In the genomic region with DNA sequence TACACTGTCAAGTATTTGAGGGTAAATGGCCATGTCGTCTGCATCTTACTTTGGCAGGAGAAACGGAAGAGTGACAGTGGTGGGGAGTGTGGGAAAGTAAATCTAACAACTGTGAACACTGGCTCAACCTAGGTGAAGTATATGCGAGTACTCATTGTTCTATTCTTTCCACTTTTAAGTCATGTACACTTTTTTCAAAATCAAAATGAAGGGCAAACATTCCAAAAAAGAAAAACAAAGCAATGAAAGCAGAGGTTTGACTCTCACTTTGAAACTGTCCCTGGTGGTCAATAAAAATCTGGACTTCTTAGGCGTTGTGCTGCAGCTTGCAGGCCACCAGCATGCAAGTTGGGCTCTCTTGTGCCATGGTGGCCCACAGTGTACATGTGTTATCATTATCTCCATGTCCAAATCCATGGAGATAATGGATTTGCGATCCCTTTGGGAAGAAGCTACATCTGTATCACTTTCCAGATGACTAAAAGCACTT, we compare ENCODE assay signal across 1 cellular context.
TF ChIP-seq lines count a peak whose summit lies in the region.

No MANE protein-coding gene starts in this region.

TF ChIP-seq in GM23338, 12 proteins besides CTCF, POLR2A, EP300 and RAD21 (continued from another document):
- TF ChIP-seq ETS1 (IDR thresholded peaks at IDR 0.05) (no peak), JUNB (IDR thresholded peaks at IDR 0.05; ENCODE audit: unreplicated experiment) (no peak), CREB1 (CRISPR knock-in tag; IDR thresholded peaks at IDR 0.05; ENCODE audit: low read depth) (no peak), NANOG (IDR thresholded peaks at IDR 0.05; ENCODE audit: borderline replicate concordance) (no peak), ZNF462 (CRISPR knock-in tag; IDR thresholded peaks at IDR 0.05) (no peak), EZH2 (IDR thresholded peaks at IDR 0.05; ENCODE audit: low read depth, unreplicated experiment) (no peak), EZH2phosphoT487 (IDR thresholded peaks at IDR 0.05; ENCODE audit: unreplicated experiment) (no peak), POLR2AphosphoS5 (IDR thresholded peaks at IDR 0.05; ENCODE audit: low read depth) (no peak), ZNF114 (CRISPR knock-in tag; IDR thresholded peaks at IDR 0.05) (no peak), STAT1 (IDR thresholded peaks at IDR 0.05; ENCODE audit: unreplicated experiment) (no peak)
- TF ChIP-seq, protein P1, sequence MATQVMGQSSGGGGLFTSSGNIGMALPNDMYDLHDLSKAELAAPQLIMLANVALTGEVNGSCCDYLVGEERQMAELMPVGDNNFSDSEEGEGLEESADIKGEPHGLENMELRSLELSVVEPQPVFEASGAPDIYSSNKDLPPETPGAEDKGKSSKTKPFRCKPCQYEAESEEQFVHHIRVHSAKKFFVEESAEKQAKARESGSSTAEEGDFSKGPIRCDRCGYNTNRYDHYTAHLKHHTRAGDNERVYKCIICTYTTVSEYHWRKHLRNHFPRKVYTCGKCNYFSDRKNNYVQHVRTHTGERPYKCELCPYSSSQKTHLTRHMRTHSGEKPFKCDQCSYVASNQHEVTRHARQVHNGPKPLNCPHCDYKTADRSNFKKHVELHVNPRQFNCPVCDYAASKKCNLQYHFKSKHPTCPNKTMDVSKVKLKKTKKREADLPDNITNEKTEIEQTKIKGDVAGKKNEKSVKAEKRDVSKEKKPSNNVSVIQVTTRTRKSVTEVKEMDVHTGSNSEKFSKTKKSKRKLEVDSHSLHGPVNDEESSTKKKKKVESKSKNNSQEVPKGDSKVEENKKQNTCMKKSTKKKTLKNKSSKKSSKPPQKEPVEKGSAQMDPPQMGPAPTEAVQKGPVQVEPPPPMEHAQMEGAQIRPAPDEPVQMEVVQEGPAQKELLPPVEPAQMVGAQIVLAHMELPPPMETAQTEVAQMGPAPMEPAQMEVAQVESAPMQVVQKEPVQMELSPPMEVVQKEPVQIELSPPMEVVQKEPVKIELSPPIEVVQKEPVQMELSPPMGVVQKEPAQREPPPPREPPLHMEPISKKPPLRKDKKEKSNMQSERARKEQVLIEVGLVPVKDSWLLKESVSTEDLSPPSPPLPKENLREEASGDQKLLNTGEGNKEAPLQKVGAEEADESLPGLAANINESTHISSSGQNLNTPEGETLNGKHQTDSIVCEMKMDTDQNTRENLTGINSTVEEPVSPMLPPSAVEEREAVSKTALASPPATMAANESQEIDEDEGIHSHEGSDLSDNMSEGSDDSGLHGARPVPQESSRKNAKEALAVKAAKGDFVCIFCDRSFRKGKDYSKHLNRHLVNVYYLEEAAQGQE (IDR thresholded peaks at IDR 0.05; ENCODE audit: unreplicated experiment), result no peak
